33 cellular contexts compared by ENCODE assay signal in the genomic region with DNA sequence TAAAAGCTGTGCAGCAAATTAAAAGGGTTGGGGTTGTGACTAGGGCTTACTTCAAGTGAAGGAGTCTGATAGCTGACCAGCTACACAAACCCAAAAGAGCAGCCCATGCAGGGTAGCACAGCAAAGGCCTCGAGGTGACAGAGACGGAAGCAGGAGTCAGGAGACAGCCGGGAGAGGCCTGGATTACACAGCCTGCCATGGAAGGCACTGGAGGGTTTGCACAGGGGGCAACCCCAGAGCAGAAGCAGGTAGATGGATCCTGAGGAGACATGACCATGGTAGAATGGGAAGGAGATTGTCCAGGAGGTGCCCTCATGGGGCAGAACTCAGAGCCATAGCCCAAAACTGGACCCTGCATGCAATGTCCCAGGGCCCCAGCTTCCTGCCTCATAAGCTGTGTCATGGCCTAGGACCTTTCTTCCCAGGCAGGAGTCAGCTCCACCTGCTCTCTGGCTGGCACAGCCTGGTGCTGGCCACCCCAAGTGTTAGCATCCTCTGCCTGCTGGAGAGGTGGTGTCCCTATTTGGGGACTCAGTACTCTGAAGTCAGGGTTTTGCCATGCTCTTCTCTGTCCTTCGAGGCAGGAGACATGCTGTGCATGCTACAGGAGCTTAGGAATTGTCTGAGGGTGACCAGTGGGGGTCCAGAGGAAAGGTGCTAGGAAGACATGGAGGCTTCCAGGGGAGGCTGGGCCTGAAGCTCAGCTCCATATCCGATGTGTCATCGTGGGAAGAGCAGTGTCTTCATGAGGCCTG. TPM values are rescaled to one million over a fixed set of nuclear protein-coding genes. Genes with fewer than 3 reads are reported as not detected.
"Had no signal": no experiment of that assay in that cellular context is flagged by ENCODE, and none has a peak within 500 bp of the region (broad histone marks: within the 10 kb centered on the region; RNA-seq: fewer than 3 reads in every experiment).

No MANE protein-coding gene starts in this region.

- ATAC-seq: activated CD4-positive, alpha-beta T cell treated with anti-CD3 and anti-CD28 coated beads for 36 hours; activated T-cell treated with anti-CD3 and anti-CD28 coated beads, Interleukin-2, amount 50 U/mL, for 72 hours; heart right ventricle; left lung; lower lobe of right lung; natural killer cell; sciatic nerve had no signal

- H3K27me3 Mint-ChIP-seq: activated CD4-positive, alpha-beta T cell treated with anti-CD3 and anti-CD28 coated beads for 36 hours; activated naive CD8-positive, alpha-beta T cell treated with anti-CD3 and anti-CD28 coated beads for 36 hours; stimulated activated naive CD8-positive, alpha-beta T cell treated with anti-CD3 and anti-CD28 coated beads, Interleukin-15, Interleukin-2, amounts not matched to agents 100 ng/mL and 50 ng/mL, for 24 hours had no signal

- FAIRE-seq: endometrium had no signal

- H3K27ac ChIP-seq: ascending aorta, brain microvascular endothelial cell, epithelial cell of prostate, esophagus squamous epithelium, heart right ventricle, left lung, lower lobe of right lung, ovary, prostate gland, skin epidermis, thyroid gland, upper lobe of left lung had no signal

- H3K36me3 ChIP-seq: adrenal gland, ascending aorta, brain microvascular endothelial cell, esophagus squamous epithelium, heart right ventricle, left lung, lower lobe of right lung, ovary, prostate gland, thyroid gland, upper lobe of left lung had no signal

- H3K27ac Mint-ChIP-seq: activated CD4-positive, alpha-beta T cell treated with anti-CD3 and anti-CD28 coated beads for 36 hours; activated T-cell treated with anti-CD3 and anti-CD28 coated beads, Interleukin-2, amount 50 U/mL, for 72 hours; natural killer cell; stimulated activated naive CD8-positive, alpha-beta T cell treated with anti-CD3 and anti-CD28 coated beads, Interleukin-15, Interleukin-2, amounts not matched to agents 100 ng/mL and 50 ng/mL, for 24 hours had no signal

- H3K9me3 ChIP-seq: adrenal gland, ascending aorta, esophagus squamous epithelium, heart right ventricle, left lung, lower lobe of right lung, ovary, prostate gland, thyroid gland, upper lobe of left lung had no signal

- H3K4me1 Mint-ChIP-seq: activated CD4-positive, alpha-beta T cell treated with anti-CD3 and anti-CD28 coated beads for 36 hours; activated naive CD8-positive, alpha-beta T cell treated with anti-CD3 and anti-CD28 coated beads for 36 hours; natural killer cell had no signal

- H3K36me3 Mint-ChIP-seq: activated naive CD8-positive, alpha-beta T cell treated with anti-CD3 and anti-CD28 coated beads for 36 hours; natural killer cell had no signal

- H3K9me3 Mint-ChIP-seq: activated naive CD8-positive, alpha-beta T cell treated with anti-CD3 and anti-CD28 coated beads for 36 hours; activated T-cell treated with anti-CD3 and anti-CD28 coated beads, Interleukin-2, amount 50 U/mL, for 72 hours; natural killer cell; stimulated activated naive CD8-positive, alpha-beta T cell treated with anti-CD3 and anti-CD28 coated beads, Interleukin-15, Interleukin-2, amounts not matched to agents 100 ng/mL and 50 ng/mL, for 24 hours had no signal

- H3K4me3 ChIP-seq: adrenal gland, ascending aorta, esophagus squamous epithelium, heart right ventricle, left lung, lower lobe of right lung, ovary, prostate gland, skin epidermis, thyroid gland, upper lobe of left lung had no signal

- H3K4me1 ChIP-seq: ascending aorta, esophagus squamous epithelium, left lung, lower lobe of right lung, prostate gland, upper lobe of left lung had no signal

- H3K4me3 Mint-ChIP-seq: activated CD4-positive, alpha-beta T cell treated with anti-CD3 and anti-CD28 coated beads for 36 hours; activated naive CD8-positive, alpha-beta T cell treated with anti-CD3 and anti-CD28 coated beads for 36 hours; activated T-cell treated with anti-CD3 and anti-CD28 coated beads, Interleukin-2, amount 50 U/mL, for 72 hours; natural killer cell; stimulated activated naive CD8-positive, alpha-beta T cell treated with anti-CD3 and anti-CD28 coated beads, Interleukin-15, Interleukin-2, amounts not matched to agents 100 ng/mL and 50 ng/mL, for 24 hours had no signal

- DNase-seq: activated CD4-positive, alpha-beta T cell treated with anti-CD3 and anti-CD28 coated beads for 36 hours; activated CD4-positive, alpha-beta T cell treated with anti-CD3 and anti-CD28 coated beads, Interleukin-2, amount 50 U/mL, for 4 hours; activated CD4-positive, CD25-positive, alpha-beta regulatory T cell; activated naive CD4-positive, alpha-beta T cell; activated naive CD8-positive, alpha-beta T cell treated with anti-CD3 and anti-CD28 coated beads for 36 hours; activated T-cell treated with anti-CD3 and anti-CD28 coated beads for 4 hours; activated T-cell treated with anti-CD3 and anti-CD28 coated beads, Interleukin-2, amount 50 U/mL, for 72 hours; brain microvascular endothelial cell; esophagus squamous epithelium; foreskin melanocyte; heart right ventricle; left lung; lower lobe of right lung; mesenchymal stem cell; natural killer cell; ovary; retina; stimulated activated CD4-positive, alpha-beta T cell treated with anti-CD3 and anti-CD28 coated beads, Interleukin-12 subunit alpha, Interleukin-12 subunit beta, amount 100 ng/mL, for 4 hours; stimulated activated CD4-positive, alpha-beta T cell treated with anti-CD3 and anti-CD28 coated beads, Interleukin-4, amount 100 ng/mL, for 1 hour; T-helper 2 cell; thyroid gland had no signal

- H3K27me3 ChIP-seq: adrenal gland, ascending aorta, esophagus squamous epithelium, heart right ventricle, left lung, ovary, thyroid gland, upper lobe of left lung had no signal

RNA-seq across cellular contexts. Expression of a gene that starts 33.3 kb away (rescaled TPM):
- total RNA-seq: ascending aorta, chondrocyte, esophagus squamous epithelium, glomerular endothelial cell, subcutaneous adipose tissue had no signal
